ENCODE assay signal across 8 cellular contexts in genomic region chr1:241531195-241532172, GRCh38. TPM values are rescaled to one million over a fixed set of nuclear protein-coding genes. Genes with fewer than 3 reads are reported as not detected.
DNase-seq lines count a peak whose midpoint lies in the region; ATAC-seq and TF ChIP-seq lines count a peak whose summit lies in the region.

No MANE protein-coding gene starts in this region.

- peaks cover 17% of the 10 kb centered on the region for H3K36me3 ChIP-seq in DOHH2 (ENCODE audit: control insufficient read depth, low read length)

- H3K36me3 Mint-ChIP-seq in activated T-helper 2 cell treated with anti-CD3 and anti-CD28 coated beads, Interferon-gamma antibody, Interleukin-2, Interleukin-4, amounts not matched to agents 10 μg/mL and 5 μg/mL and 100 μg/mL, durations not matched to agents 14 hours and 24 hours and 36 hours (ENCODE audit: low read depth): no peaks in the 10 kb centered on the region

- H3K79me2 ChIP-seq in DOHH2 (ENCODE audit: control insufficient read depth, low read length): peaks cover 34% of the 10 kb centered on the region

- peaks cover 57% of the 10 kb centered on the region for H3K4me1 ChIP-seq in DOHH2 (ENCODE audit: control insufficient read depth, low read length)

- H3K9me2 ChIP-seq in DOHH2 (replicated peaks; ENCODE audit: control insufficient read depth, low read length): no peaks in the 10 kb centered on the region

- H3K27ac Mint-ChIP-seq in activated T-helper 2 cell treated with anti-CD3 and anti-CD28 coated beads, Interferon-gamma antibody, Interleukin-2, Interleukin-4, amounts not matched to agents 10 μg/mL and 5 μg/mL and 100 μg/mL, durations not matched to agents 14 hours and 24 hours and 36 hours: peak overlapping the region; percentile 94

- no peaks in the 10 kb centered on the region for H3K9me3 Mint-ChIP-seq in activated T-helper 2 cell treated with anti-CD3 and anti-CD28 coated beads, Interferon-gamma antibody, Interleukin-2, Interleukin-4, amounts not matched to agents 10 μg/mL and 5 μg/mL and 100 μg/mL, durations not matched to agents 14 hours and 24 hours and 36 hours

- peaks cover 30% of the 10 kb centered on the region for H3F3A ChIP-seq in DOHH2 (ENCODE audit: control insufficient read depth, insufficient read depth)

- peak; percentile 71 for TF ChIP-seq CTCF in DOHH2 (IDR thresholded peaks at IDR 0.05; ENCODE audit: low read depth, low read length, poor library complexity, severe bottlenecking)

- H4K20me1 ChIP-seq in DOHH2 (ENCODE audit: control insufficient read depth, insufficient read depth, low read depth, low read length): no peaks in the 10 kb centered on the region

- no peaks in the 10 kb centered on the region for H3K27me3 ChIP-seq in DOHH2 (ENCODE audit: control insufficient read depth, low read length)

- H3K27me3 Mint-ChIP-seq in activated T-helper 2 cell treated with anti-CD3 and anti-CD28 coated beads, Interferon-gamma antibody, Interleukin-2, Interleukin-4, amounts not matched to agents 10 μg/mL and 5 μg/mL and 100 μg/mL, durations not matched to agents 14 hours and 24 hours and 36 hours (ENCODE audit: low read depth): peaks cover 22% of the 10 kb centered on the region

- H3K4me1 Mint-ChIP-seq in activated T-helper 2 cell treated with anti-CD3 and anti-CD28 coated beads, Interferon-gamma antibody, Interleukin-2, Interleukin-4, amounts not matched to agents 10 μg/mL and 5 μg/mL and 100 μg/mL, durations not matched to agents 14 hours and 24 hours and 36 hours (ENCODE audit: low read depth): peaks cover 22% of the 10 kb centered on the region

- H3K4me3 ChIP-seq in DOHH2 (ENCODE audit: low read length): peak overlapping the region; percentile 87

- H3K4me3 Mint-ChIP-seq in activated T-helper 2 cell treated with anti-CD3 and anti-CD28 coated beads, Interferon-gamma antibody, Interleukin-2, Interleukin-4, amounts not matched to agents 10 μg/mL and 5 μg/mL and 100 μg/mL, durations not matched to agents 14 hours and 24 hours and 36 hours (ENCODE audit: low read depth): peak overlapping the region; percentile 94

- intact Hi-C loops in activated T-helper 2 cell treated with anti-CD3 and anti-CD28 coated beads, Interferon-gamma antibody, Interleukin-2, Interleukin-4, amounts not matched to agents 10 μg/mL and 5 μg/mL and 100 μg/mL, durations not matched to agents 14 hours and 24 hours and 36 hours (cut with micrococcal nuclease): loop anchor here (1.0 to 5.0 kb wide), 9 partner anchors 13 to 486 kb away; partner anchors contain the start of genes CHML, EXO1, FH and OPN3

- H3K4me2 ChIP-seq in DOHH2 (ENCODE audit: low read length): peak overlapping the region; percentile 95

- H3K9me3 ChIP-seq in DOHH2 (ENCODE audit: control insufficient read depth, insufficient read depth, low read length): no peaks in the 10 kb centered on the region

- ATAC-seq in GM21367 (IDR thresholded peaks at IDR 0.05; ENCODE audit: unreplicated experiment) (peak; percentile 61), HG03565 (IDR thresholded peaks at IDR 0.05; ENCODE audit: unreplicated experiment) (peak; percentile 50)

- DNase-seq in NCI-H460 (ENCODE audit: extremely low read depth, low read depth) (peak; percentile 82), glomerular visceral epithelial cell (ENCODE audit: extremely low spot score) (peak; percentile 71), putamen (ENCODE audit: low spot score) (peak; percentile 57)
- no peak for DNase-seq in activated T-helper 2 cell treated with anti-CD3 and anti-CD28 coated beads, Interferon-gamma antibody, Interleukin-2, Interleukin-4, amounts not matched to agents 10 μg/mL and 5 μg/mL and 100 μg/mL, durations not matched to agents 14 hours and 24 hours and 36 hours (ENCODE audit: low spot score)
- DNase-seq in stimulated activated CD4-positive, alpha-beta T cell treated with anti-CD3 and anti-CD28 coated beads, Interleukin-12 subunit alpha, Interleukin-12 subunit beta, amount 100 ng/mL, for 4 hours: no peak

- peak overlapping the region; percentile 98 for H3K27ac ChIP-seq in DOHH2 (ENCODE audit: low read depth, low read length)

RNA-seq across cellular contexts. Expression of gene KMO, which starts 0.7 kb away (rescaled TPM):
- 0.17 and 0.35 TPM in 2 replicates for total RNA-seq in NCI-H460 (2014; rRNA removed; shearing (Covaris generic))
- polyA plus RNA-seq in NCI-H460 (2014; cell fraction: nucleus; rRNA removed): 1.3 and 1.4 TPM in 2 replicates
- 0.05 and 0.07 TPM in 2 replicates for total RNA-seq in activated T-helper 2 cell treated with anti-CD3 and anti-CD28 coated beads, Interferon-gamma antibody, Interleukin-2, Interleukin-4, amounts not matched to agents 10 μg/mL and 5 μg/mL and 100 μg/mL, durations not matched to agents 14 hours and 24 hours and 36 hours

RNA-seq across cellular contexts. Expression of gene FH, which starts 11.9 kb away (rescaled TPM):
- total RNA-seq in NCI-H460 (2014; rRNA removed; shearing (Covaris generic)): 164 and 172 TPM in 2 replicates
- 175 and 225 TPM in 2 replicates for polyA plus RNA-seq in NCI-H460 (2014; cell fraction: nucleus; rRNA removed)
- total RNA-seq in activated T-helper 2 cell treated with anti-CD3 and anti-CD28 coated beads, Interferon-gamma antibody, Interleukin-2, Interleukin-4, amounts not matched to agents 10 μg/mL and 5 μg/mL and 100 μg/mL, durations not matched to agents 14 hours and 24 hours and 36 hours: 96.5 and 102 TPM in 2 replicates

Comparison
In these comparisons a context has a peak if more than half of its experiments do, and no peak if none do; other contexts are left out.
1. DNase-seq: peak in NCI-H460 (single experiment), glomerular visceral epithelial cell (single experiment) and putamen (single experiment); none in activated T-helper 2 cell treated with anti-CD3 and anti-CD28 coated beads, Interferon-gamma antibody, Interleukin-2, Interleukin-4, amounts not matched to agents 10 μg/mL and 5 μg/mL and 100 μg/mL, durations not matched to agents 14 hours and 24 hours and 36 hours (single experiment) and stimulated activated CD4-positive, alpha-beta T cell treated with anti-CD3 and anti-CD28 coated beads, Interleukin-12 subunit alpha, Interleukin-12 subunit beta, amount 100 ng/mL, for 4 hours (single experiment).